ENCODE assay signal across 18 cellular contexts in the genomic region with DNA sequence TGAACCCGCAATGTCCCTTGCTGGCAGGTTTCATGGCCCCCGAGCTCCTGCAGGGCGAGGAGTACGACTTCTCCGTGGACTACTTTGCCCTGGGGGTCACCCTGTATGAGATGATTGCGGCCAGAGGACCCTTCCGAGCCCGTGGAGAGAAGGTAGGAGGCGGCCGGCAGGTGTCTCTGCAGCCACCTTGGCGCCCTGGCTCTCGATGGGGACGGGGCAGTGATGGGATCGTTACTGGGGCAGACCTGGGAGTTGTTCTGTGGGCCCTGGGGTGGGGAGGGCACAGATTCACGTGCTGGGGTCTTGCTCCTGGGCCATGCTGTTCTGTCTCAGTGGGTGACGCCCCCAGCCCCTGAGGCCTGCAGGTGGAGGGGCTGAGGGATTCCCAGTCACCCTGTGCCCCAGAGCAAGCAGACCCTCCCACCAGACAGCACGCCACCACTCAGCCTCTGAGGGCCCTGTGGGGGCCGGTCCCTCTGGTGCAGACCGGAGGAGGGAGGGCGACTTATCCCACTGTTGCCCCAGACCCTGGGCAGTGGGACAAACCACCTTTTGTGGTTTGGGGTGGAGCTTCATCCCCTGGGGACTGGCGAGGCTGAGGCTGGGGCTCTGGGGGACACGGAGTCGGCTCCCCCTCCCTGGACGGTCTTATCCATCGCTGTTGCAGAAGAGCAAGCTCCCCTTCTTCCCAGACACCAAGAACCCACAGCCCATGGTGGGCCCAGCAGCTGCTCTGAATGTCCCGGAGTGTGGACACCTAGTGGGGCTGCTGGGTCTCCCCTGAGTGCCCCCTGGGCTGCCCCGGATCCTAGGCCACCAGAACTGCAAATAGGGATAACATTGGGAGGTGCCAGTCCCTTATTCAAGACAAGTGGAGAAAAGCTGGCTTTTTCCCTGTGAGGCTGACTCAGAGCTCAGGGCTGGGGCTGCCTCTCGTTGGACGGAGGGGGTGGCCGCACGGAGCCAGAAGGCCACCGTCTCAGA. TPM values are rescaled to one million over a fixed set of nuclear protein-coding genes. Genes with fewer than 3 reads are reported as not detected.
"Had no signal": no experiment of that assay in that cellular context is flagged by ENCODE, and none has a peak within 500 bp of the region (broad histone marks: within the 10 kb centered on the region; RNA-seq: fewer than 3 reads in every experiment).

No MANE protein-coding gene starts in this region.

- DNase-seq: activated CD4-positive, alpha-beta T cell treated with anti-CD3 and anti-CD28 coated beads, Interleukin-2, amount 50 U/mL, for 4 hours; activated gamma-delta T cell treated with Interleukin-2 at 50 U/mL for 16 hours; activated T-cell treated with anti-CD3 and anti-CD28 coated beads for 4 hours; amniotic stem cell; effector memory CD8-positive, alpha-beta T cell; hippocampal formation; mammary epithelial cell; stimulated activated CD4-positive, alpha-beta T cell treated with anti-CD3 and anti-CD28 coated beads, Interleukin-2, amount 100 ng/mL, for 24 hours; stimulated activated naive CD8-positive, alpha-beta T cell treated with anti-CD3 and anti-CD28 coated beads, Interleukin-15, Interleukin-2, amounts not matched to agents 100 U/mL and 50 U/mL, for 24 hours; uterus; WERI-Rb-1 had no signal

- H3K4me1 ChIP-seq: uterus had no signal

- H3K36me3 Mint-ChIP-seq: activated naive CD8-positive, alpha-beta T cell had no signal

- H3K4me3 ChIP-seq: cardiac muscle cell, right atrium auricular region, tibial nerve, uterus had no signal

- H3K27ac ChIP-seq: cardiac muscle cell, right atrium auricular region, tibial nerve, uterus, WERI-Rb-1 had no signal

- ATAC-seq: effector memory CD8-positive, alpha-beta T cell; stimulated activated naive CD8-positive, alpha-beta T cell treated with anti-CD3 and anti-CD28 coated beads, Interleukin-15, Interleukin-2, amounts not matched to agents 100 U/mL and 50 U/mL, for 24 hours had no signal

- H3K4me3 Mint-ChIP-seq: activated naive CD8-positive, alpha-beta T cell; activated T-helper 1 cell treated with anti-CD3 and anti-CD28 coated beads, Interleukin-12 subunit alpha, Interleukin-12 subunit beta, Interleukin-2, Interleukin-4 antibody, amounts not matched to agents 30 ng/mL and 10 ng/mL and 1 ng/mL, durations not matched to agents 14 hours and 24 hours and 36 hours; effector memory CD8-positive, alpha-beta T cell had no signal

- H3K27me3 ChIP-seq: cardiac muscle cell, right atrium auricular region, uterus had no signal

- H3K27me3 Mint-ChIP-seq: progenitor cell of endocrine pancreas had no signal

- H3K27ac Mint-ChIP-seq: activated naive CD8-positive, alpha-beta T cell; activated T-helper 1 cell treated with anti-CD3 and anti-CD28 coated beads, Interleukin-12 subunit alpha, Interleukin-12 subunit beta, Interleukin-2, Interleukin-4 antibody, amounts not matched to agents 30 ng/mL and 10 ng/mL and 1 ng/mL, durations not matched to agents 14 hours and 24 hours and 36 hours; effector memory CD8-positive, alpha-beta T cell; progenitor cell of endocrine pancreas had no signal

- H3K9me3 Mint-ChIP-seq: activated T-helper 1 cell treated with anti-CD3 and anti-CD28 coated beads, Interleukin-12 subunit alpha, Interleukin-12 subunit beta, Interleukin-2, Interleukin-4 antibody, amounts not matched to agents 30 ng/mL and 10 ng/mL and 1 ng/mL, durations not matched to agents 14 hours and 24 hours and 36 hours; effector memory CD8-positive, alpha-beta T cell had no signal

- H3K36me3 ChIP-seq: cardiac muscle cell, right atrium auricular region, tibial nerve, uterus had no signal

RNA-seq across cellular contexts. Expression of gene TMEM255B, which starts 27.5 kb away (rescaled TPM):
- total RNA-seq: cardiac muscle cell had no signal
- polyA plus RNA-seq: neural cell had no signal
